2 cellular contexts compared by ENCODE assay signal in the genomic region with DNA sequence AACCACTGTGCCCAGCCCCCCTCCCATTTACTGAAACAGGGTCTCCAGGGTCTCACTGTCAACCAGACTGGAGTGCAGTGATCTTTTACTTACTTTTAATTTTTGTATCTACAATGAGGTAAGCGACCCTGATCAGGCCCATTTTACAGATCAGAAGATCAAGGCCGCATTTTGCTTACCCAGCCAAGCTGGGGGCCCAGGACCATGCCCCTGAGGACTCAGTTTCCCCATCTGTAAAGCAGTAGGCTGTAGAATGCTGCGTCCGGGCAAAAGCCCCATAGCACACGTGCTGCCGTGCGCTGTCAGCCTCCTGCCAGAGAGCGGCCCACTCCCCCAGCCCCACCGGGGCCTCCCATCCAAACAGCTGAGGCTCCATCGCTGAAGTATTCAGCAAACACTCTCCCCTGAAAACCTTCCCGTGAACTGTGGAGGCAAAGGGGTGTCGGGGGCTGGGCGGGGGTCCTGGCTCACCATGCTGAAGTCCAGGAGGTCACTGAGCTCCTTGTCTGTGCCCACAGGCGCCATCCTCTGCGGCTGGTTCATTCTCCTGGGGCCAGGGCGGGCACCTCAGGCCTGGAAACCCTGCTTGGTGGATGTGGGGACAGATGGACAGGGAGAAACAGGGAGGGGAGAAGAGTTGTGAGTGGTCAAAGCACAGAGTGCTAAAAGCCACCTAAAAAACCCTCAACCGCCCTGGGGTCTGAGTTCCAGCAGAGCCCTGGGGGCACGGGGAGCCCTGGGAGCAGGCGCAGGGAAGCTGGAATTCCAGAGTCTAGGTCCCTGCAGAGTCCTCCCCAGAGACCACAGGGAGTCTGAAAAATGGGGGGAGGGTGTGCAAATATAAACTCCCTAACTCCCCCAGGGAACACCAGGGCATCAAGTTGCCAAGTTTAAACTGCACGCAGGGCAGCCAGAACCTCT.
TF ChIP-seq lines count a peak whose summit lies in the region.

No MANE protein-coding gene starts in this region.

TF ChIP-seq in SK-N-SH, 30 proteins besides CTCF, POLR2A, EP300 and RAD21:
- TF ChIP-seq, protein P1, sequence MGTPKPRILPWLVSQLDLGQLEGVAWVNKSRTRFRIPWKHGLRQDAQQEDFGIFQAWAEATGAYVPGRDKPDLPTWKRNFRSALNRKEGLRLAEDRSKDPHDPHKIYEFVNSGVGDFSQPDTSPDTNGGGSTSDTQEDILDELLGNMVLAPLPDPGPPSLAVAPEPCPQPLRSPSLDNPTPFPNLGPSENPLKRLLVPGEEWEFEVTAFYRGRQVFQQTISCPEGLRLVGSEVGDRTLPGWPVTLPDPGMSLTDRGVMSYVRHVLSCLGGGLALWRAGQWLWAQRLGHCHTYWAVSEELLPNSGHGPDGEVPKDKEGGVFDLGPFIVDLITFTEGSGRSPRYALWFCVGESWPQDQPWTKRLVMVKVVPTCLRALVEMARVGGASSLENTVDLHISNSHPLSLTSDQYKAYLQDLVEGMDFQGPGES (IDR thresholded peaks at IDR 0.05; ENCODE audit: low read depth, low read length): no peak
- TF ChIP-seq FOXM1 (IDR thresholded peaks at IDR 0.05; ENCODE audit: low read depth): no peak
- TF ChIP-seq, protein P2, sequence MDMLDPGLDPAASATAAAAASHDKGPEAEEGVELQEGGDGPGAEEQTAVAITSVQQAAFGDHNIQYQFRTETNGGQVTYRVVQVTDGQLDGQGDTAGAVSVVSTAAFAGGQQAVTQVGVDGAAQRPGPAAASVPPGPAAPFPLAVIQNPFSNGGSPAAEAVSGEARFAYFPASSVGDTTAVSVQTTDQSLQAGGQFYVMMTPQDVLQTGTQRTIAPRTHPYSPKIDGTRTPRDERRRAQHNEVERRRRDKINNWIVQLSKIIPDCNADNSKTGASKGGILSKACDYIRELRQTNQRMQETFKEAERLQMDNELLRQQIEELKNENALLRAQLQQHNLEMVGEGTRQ (IDR thresholded peaks at IDR 0.05; ENCODE audit: borderline replicate concordance, low read depth, low read length): no peak
- TF ChIP-seq ELF1 (IDR thresholded peaks at IDR 0.05): no peak
- TF ChIP-seq MEF2A (IDR thresholded peaks at IDR 0.05; ENCODE audit: borderline replicate concordance, low read depth): no peak
- TF ChIP-seq GATA2 (CRISPR knock-in tag; IDR thresholded peaks at IDR 0.05): no peak
- TF ChIP-seq, protein P3, sequence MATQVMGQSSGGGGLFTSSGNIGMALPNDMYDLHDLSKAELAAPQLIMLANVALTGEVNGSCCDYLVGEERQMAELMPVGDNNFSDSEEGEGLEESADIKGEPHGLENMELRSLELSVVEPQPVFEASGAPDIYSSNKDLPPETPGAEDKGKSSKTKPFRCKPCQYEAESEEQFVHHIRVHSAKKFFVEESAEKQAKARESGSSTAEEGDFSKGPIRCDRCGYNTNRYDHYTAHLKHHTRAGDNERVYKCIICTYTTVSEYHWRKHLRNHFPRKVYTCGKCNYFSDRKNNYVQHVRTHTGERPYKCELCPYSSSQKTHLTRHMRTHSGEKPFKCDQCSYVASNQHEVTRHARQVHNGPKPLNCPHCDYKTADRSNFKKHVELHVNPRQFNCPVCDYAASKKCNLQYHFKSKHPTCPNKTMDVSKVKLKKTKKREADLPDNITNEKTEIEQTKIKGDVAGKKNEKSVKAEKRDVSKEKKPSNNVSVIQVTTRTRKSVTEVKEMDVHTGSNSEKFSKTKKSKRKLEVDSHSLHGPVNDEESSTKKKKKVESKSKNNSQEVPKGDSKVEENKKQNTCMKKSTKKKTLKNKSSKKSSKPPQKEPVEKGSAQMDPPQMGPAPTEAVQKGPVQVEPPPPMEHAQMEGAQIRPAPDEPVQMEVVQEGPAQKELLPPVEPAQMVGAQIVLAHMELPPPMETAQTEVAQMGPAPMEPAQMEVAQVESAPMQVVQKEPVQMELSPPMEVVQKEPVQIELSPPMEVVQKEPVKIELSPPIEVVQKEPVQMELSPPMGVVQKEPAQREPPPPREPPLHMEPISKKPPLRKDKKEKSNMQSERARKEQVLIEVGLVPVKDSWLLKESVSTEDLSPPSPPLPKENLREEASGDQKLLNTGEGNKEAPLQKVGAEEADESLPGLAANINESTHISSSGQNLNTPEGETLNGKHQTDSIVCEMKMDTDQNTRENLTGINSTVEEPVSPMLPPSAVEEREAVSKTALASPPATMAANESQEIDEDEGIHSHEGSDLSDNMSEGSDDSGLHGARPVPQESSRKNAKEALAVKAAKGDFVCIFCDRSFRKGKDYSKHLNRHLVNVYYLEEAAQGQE (IDR thresholded peaks at IDR 0.05; ENCODE audit: low read depth, low read length): no peak
- no peak for TF ChIP-seq RCOR1 (IDR thresholded peaks at IDR 0.05; ENCODE audit: low read length)
- TF ChIP-seq TEAD4 (IDR thresholded peaks at IDR 0.05; ENCODE audit: borderline replicate concordance, insufficient read depth): no peak

TF ChIP-seq in SK-N-SH treated with all-trans-retinoic acid at 6 μM for 48 hours, 23 proteins besides CTCF, POLR2A, EP300 and RAD21 (continued from another document):
- TF ChIP-seq, protein P4, sequence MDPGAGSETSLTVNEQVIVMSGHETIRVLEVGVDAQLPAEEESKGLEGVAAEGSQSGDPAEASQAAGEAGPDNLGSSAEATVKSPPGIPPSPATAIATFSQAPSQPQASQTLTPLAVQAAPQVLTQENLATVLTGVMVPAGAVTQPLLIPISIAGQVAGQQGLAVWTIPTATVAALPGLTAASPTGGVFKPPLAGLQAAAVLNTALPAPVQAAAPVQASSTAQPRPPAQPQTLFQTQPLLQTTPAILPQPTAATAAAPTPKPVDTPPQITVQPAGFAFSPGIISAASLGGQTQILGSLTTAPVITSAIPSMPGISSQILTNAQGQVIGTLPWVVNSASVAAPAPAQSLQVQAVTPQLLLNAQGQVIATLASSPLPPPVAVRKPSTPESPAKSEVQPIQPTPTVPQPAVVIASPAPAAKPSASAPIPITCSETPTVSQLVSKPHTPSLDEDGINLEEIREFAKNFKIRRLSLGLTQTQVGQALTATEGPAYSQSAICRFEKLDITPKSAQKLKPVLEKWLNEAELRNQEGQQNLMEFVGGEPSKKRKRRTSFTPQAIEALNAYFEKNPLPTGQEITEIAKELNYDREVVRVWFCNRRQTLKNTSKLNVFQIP (CRISPR knock-in tag; IDR thresholded peaks at IDR 0.05; ENCODE audit: borderline replicate concordance, low read depth): no peak
- TF ChIP-seq TCF4 (CRISPR knock-in tag; IDR thresholded peaks at IDR 0.05; ENCODE audit: borderline replicate concordance): no peak
- TF ChIP-seq ZNF565 (CRISPR knock-in tag; conservative IDR thresholded peaks at IDR 0.05; ENCODE audit: low read depth): no peak
